ENCODE assay signal across 21 cellular contexts in genomic region chrX:97704881-97705280, GRCh38.
"Had no signal": no experiment of that assay in that cellular context is flagged by ENCODE, and none has a peak within 500 bp of the region (broad histone marks: within the 10 kb centered on the region; RNA-seq: fewer than 3 reads in every experiment).

No MANE protein-coding gene starts in this region.

- H3K4me3 ChIP-seq: adrenal gland, breast epithelium, Peyer's patch had no signal

- ATAC-seq: activated CD4-positive, CD25-positive, alpha-beta regulatory T cell treated with anti-CD3 and anti-CD28 coated beads, Interleukin-2, amount 50 U/mL, for 24 hours; activated CD8-positive, alpha-beta T cell treated with anti-CD3 and anti-CD28 coated beads for 36 hours had no signal

- H3K27ac ChIP-seq: adrenal gland, breast epithelium had no signal

- H3K4me1 ChIP-seq: adrenal gland, breast epithelium, Peyer's patch had no signal

- H3K9me3 ChIP-seq: adrenal gland, breast epithelium, Peyer's patch had no signal

- H3K27me3 ChIP-seq: Peyer's patch had no signal

- H3K36me3 ChIP-seq: adrenal gland, breast epithelium, Peyer's patch had no signal

- DNase-seq: activated CD4-positive, alpha-beta T cell treated with anti-CD3 and anti-CD28 coated beads for 4 hours; activated CD8-positive, alpha-beta memory T cell treated with anti-CD3 and anti-CD28 coated beads, Interleukin-2, amount 50 U/mL, for 48 hours; activated CD8-positive, alpha-beta T cell treated with anti-CD3 and anti-CD28 coated beads for 36 hours; activated naive CD4-positive, alpha-beta T cell treated with anti-CD3 and anti-CD28 coated beads, Interleukin-2, amount 50 U/mL, for 16 hours; activated naive CD8-positive, alpha-beta T cell treated with anti-CD3 and anti-CD28 coated beads, Interleukin-2, amount 10 ng/mL, durations not matched to agents 7 days and 5 days; activated T-cell treated with anti-CD3 and anti-CD28 coated beads, Interleukin-2, amount 50 U/mL, for 1 hour; adrenal gland; anterior cingulate cortex; central memory CD4-positive, alpha-beta T cell; Kasumi-1; KBM-7; NCI-H1436; NCI-H187 treated with DMSO at 0.1 percent for 48 hours; NCI-H2171; NCI-H2227 treated with DMSO at 0.1 percent for 48 hours; NCI-H446 treated with DMSO at 0.1 percent for 48 hours; NCI-H524 treated with DMSO at 0.1 percent for 48 hours; SHP77 treated with DMSO at 0.1 percent for 48 hours had no signal
